Comparison of ENCODE assay signal across 1 cellular context in genomic region chr3:48879307-48879993, GRCh38.
TF ChIP-seq lines count a peak whose summit lies in the region.

No MANE protein-coding gene starts in this region.

TF ChIP-seq in SK-N-SH, 30 proteins besides CTCF, POLR2A, EP300 and RAD21:
- TF ChIP-seq REST (IDR thresholded peaks at IDR 0.05; ENCODE audit: low read depth, low read length), result no peak
- no peak for TF ChIP-seq ZBTB33 (IDR thresholded peaks at IDR 0.05; ENCODE audit: borderline replicate concordance, low read depth)
- no peak for TF ChIP-seq NFIC (IDR thresholded peaks at IDR 0.05; ENCODE audit: borderline replicate concordance)
- no peak for TF ChIP-seq CHD2 (IDR thresholded peaks at IDR 0.05; ENCODE audit: low read length, partially characterized antibody)
